Comparison of ENCODE assay signal across 8 cellular contexts in genomic region chr16:49854227-49855203, GRCh38. TPM values are rescaled to one million over a fixed set of nuclear protein-coding genes. Genes with fewer than 3 reads are reported as not detected.
DNase-seq lines count a peak whose midpoint lies in the region; ATAC-seq, FAIRE-seq and TF ChIP-seq lines count a peak whose summit lies in the region.

No MANE protein-coding gene starts in this region.

- peak overlapping the region; percentile 46 for H3K4me3 Mint-ChIP-seq in activated T-cell treated with anti-CD3 and anti-CD28 coated beads, Interleukin-2, amount 50 U/mL, for 24 hours
- peak overlapping the region; percentile 85 for H3K4me3 Mint-ChIP-seq in mesothelial cell of epicardium

- H3K4me1 Mint-ChIP-seq in activated T-cell treated with anti-CD3 and anti-CD28 coated beads, Interleukin-2, amount 50 U/mL, for 24 hours (ENCODE audit: low read depth): peaks cover 8% of the 10 kb centered on the region
- peaks cover 45% of the 10 kb centered on the region for H3K4me1 Mint-ChIP-seq in mesothelial cell of epicardium

- no peaks in the 10 kb centered on the region for H3K9me3 Mint-ChIP-seq in activated T-cell treated with anti-CD3 and anti-CD28 coated beads, Interleukin-2, amount 50 U/mL, for 24 hours
- no peaks in the 10 kb centered on the region for H3K9me3 Mint-ChIP-seq in mesothelial cell of epicardium

- H2AFZ ChIP-seq in KMS-11 (ENCODE audit: low read depth): peak overlapping the region; percentile 61

- no peak overlapping the region for H3K27ac ChIP-seq in KMS-11
- H3K27ac ChIP-seq in cingulate gyrus (ENCODE audit: low read depth, low read length): peak overlapping the region; percentile 60
- H3K27ac ChIP-seq in aorta (ENCODE audit: low read depth in 1 of 2, low read length in 2 of 2): peak overlapping the region; percentile 30 to 58

- no peak for TF ChIP-seq POLR2A in GM12891 (IDR thresholded peaks at IDR 0.05; ENCODE audit: low read depth, low read length)

- H4K20me1 ChIP-seq in KMS-11 (ENCODE audit: insufficient read depth): no peaks in the 10 kb centered on the region

- H3K4me2 ChIP-seq in KMS-11: peak overlapping the region; percentile 42; the same call in 1 of the 2 replicates

- peak; percentile 40 for DNase-seq in activated T-cell treated with anti-CD3 and anti-CD28 coated beads, Interleukin-2, amount 50 U/mL, for 24 hours
- DNase-seq in activated T-cell treated with anti-CD3 and anti-CD28 coated beads for 4 hours: no peak
- peak in 1 of 2 experiments; percentile 60 for DNase-seq in mesothelial cell of epicardium (ENCODE audit: low spot score in 2 of 2, unreplicated experiment in 2 of 2)
- no peak for DNase-seq in aorta
- no peak for DNase-seq in GM12891 (ENCODE audit: insufficient read length, low spot score)
- no peak for DNase-seq in NCI-H187 (lab: John Stamatoyannopoulos, UW)

- TF ChIP-seq CTCF in KMS-11 (conservative IDR thresholded peaks at IDR 0.05; ENCODE audit: low read depth, low read length) (no peak), mesothelial cell of epicardium (IDR thresholded peaks at IDR 0.05; ENCODE audit: unreplicated experiment) (no peak)

- H3K4me1 ChIP-seq in KMS-11 (ENCODE audit: low read depth, poor library complexity, severe bottlenecking): peaks cover 4% of the 10 kb centered on the region
- no peaks in the 10 kb centered on the region for H3K4me1 ChIP-seq in aorta (ENCODE audit: control insufficient read depth in 1 of 2, insufficient read depth in 2 of 2, low read length in 2 of 2)

- no peaks in the 10 kb centered on the region for H3K79me2 ChIP-seq in KMS-11 (ENCODE audit: insufficient read depth, low read depth)

- WGBS in aorta, 2 donors: 12 to 18% methylated on average over 39 to 76 of the region's 76 CpGs

- ATAC-seq in aorta (ENCODE audit: low FRiP score): no peak

- no peak for FAIRE-seq in GM12891 (lab: Jason Lieb, UNC)

- H3K4me3 ChIP-seq in KMS-11 (IDR thresholded peaks at IDR 0.05; ENCODE audit: insufficient read depth, low read depth, low read length) (no peak overlapping the region), aorta (ENCODE audit: low read length in 2 of 2) (peak overlapping the region; percentile 87 to 92)

- no peak overlapping the region; the same call in 1 of the 2 replicates for H3K9ac ChIP-seq in KMS-11

- peaks cover 60% of the 10 kb centered on the region for H3K27me3 Mint-ChIP-seq in activated T-cell treated with anti-CD3 and anti-CD28 coated beads, Interleukin-2, amount 50 U/mL, for 24 hours
- H3K27me3 Mint-ChIP-seq in mesothelial cell of epicardium (ENCODE audit: low read depth): peaks cover 9% of the 10 kb centered on the region

- H3K27ac Mint-ChIP-seq in activated T-cell treated with anti-CD3 and anti-CD28 coated beads, Interleukin-2, amount 50 U/mL, for 24 hours: no peak overlapping the region
- H3K27ac Mint-ChIP-seq in mesothelial cell of epicardium: peak overlapping the region; percentile 91

- no peaks in the 10 kb centered on the region for H3K36me3 Mint-ChIP-seq in activated T-cell treated with anti-CD3 and anti-CD28 coated beads, Interleukin-2, amount 50 U/mL, for 24 hours (ENCODE audit: low read depth)
- H3K36me3 Mint-ChIP-seq in mesothelial cell of epicardium: no peaks in the 10 kb centered on the region

- no peaks in the 10 kb centered on the region for H3K36me3 ChIP-seq in KMS-11 (ENCODE audit: insufficient read depth)
- H3K36me3 ChIP-seq in aorta (ENCODE audit: control insufficient read depth in 1 of 2, insufficient read depth in 2 of 2, low read length in 1 of 2): no peaks in the 10 kb centered on the region

- intact Hi-C loops in aorta (cut with DNase I): loop anchor here (2.0 to 10.0 kb wide), 6 partner anchors 26 to 370 kb away; no protein-coding TSS in a partner anchor

- H3K9me3 ChIP-seq in aorta (ENCODE audit: control insufficient read depth, low read length): no peaks in the 10 kb centered on the region

- H3K27me3 ChIP-seq in KMS-11 (ENCODE audit: insufficient read depth, low read depth): peaks cover 15% of the 10 kb centered on the region; the same call in 1 of the 2 replicates
- no peaks in the 10 kb centered on the region for H3K27me3 ChIP-seq in aorta (ENCODE audit: control insufficient read depth in 1 of 2, insufficient read depth in 2 of 2, low read length in 1 of 2)

TF ChIP-seq in GM12891, 5 proteins besides CTCF, POLR2A, EP300 and RAD21:
- TF ChIP-seq POU2F2 (IDR thresholded peaks at IDR 0.05; ENCODE audit: low read depth, low read length): no peak
- no peak for TF ChIP-seq SPI1 (IDR thresholded peaks at IDR 0.05; ENCODE audit: low read depth, low read length)
- no peak for TF ChIP-seq TAF1 (IDR thresholded peaks at IDR 0.05; ENCODE audit: low read depth, low read length)
- no peak for TF ChIP-seq PAX5 (IDR thresholded peaks at IDR 0.05; ENCODE audit: insufficient read depth, low read length, severe bottlenecking)
- no peak for TF ChIP-seq POLR2AphosphoS5 (IDR thresholded peaks at IDR 0.05; ENCODE audit: low read depth, low read length)
TF ChIP-seq in GM12891: peak in this region for 0.

RNA-seq across cellular contexts. Expression of gene ZNF423, which starts 1.4 kb away (rescaled TPM):
- 19.0 to 20.3 TPM (median 19.8 TPM) in 3 replicates for total RNA-seq in mesothelial cell of epicardium
- 10 to 100 TPM; 12.5 to 43.1 TPM for total RNA-seq in aorta
- 1 to 10 TPM; 3.1 to 7.6 TPM for polyA plus RNA-seq in aorta
- 0.03 TPM for polyA plus RNA-seq in GM12891 (2012; ENCODE audit: low read depth, missing spikeins)
